ENCODE assay signal across 11 cellular contexts in genomic region chr3:135229018-135229495, GRCh38.
DNase-seq lines count a peak whose midpoint lies in the region; ATAC-seq and TF ChIP-seq lines count a peak whose summit lies in the region.
"Had no signal": no experiment of that assay in that cellular context is flagged by ENCODE, and none has a peak within 500 bp of the region (broad histone marks: within the 10 kb centered on the region; RNA-seq: fewer than 3 reads in every experiment).

No MANE protein-coding gene starts in this region.

- no peak overlapping the region for H3K4me3 ChIP-seq in gastrocnemius medialis
- H3K4me3 ChIP-seq: spleen had no signal

- no peaks in the 10 kb centered on the region for H3K27me3 ChIP-seq in gastrocnemius medialis
- H3K27me3 ChIP-seq: spleen had no signal

- H3K4me1 ChIP-seq in gastrocnemius medialis = peaks cover 16 to 21% of the 10 kb centered on the region in 2 donors

- ATAC-seq in gastrocnemius medialis (peak; percentile 93 to 95), GM21515 (IDR thresholded peaks at IDR 0.05; ENCODE audit: unreplicated experiment) (no peak), HG02970 (IDR thresholded peaks at IDR 0.05; ENCODE audit: low FRiP score, unreplicated experiment) (no peak)
- ATAC-seq: activated CD4-positive, alpha-beta T cell treated with anti-CD3 and anti-CD28 coated beads for 36 hours; activated naive CD8-positive, alpha-beta T cell treated with anti-CD3 and anti-CD28 coated beads, Interleukin-2, amount 50 U/mL, for 24 hours had no signal

- TF ChIP-seq CTCF in gastrocnemius medialis (IDR thresholded peaks at IDR 0.05 in 4 of 5, conservative IDR thresholded peaks at IDR 0.05 in 1 of 5) (peak; percentile 33 to 65 (median 54)), GM13976 (IDR thresholded peaks at IDR 0.05; ENCODE audit: borderline replicate concordance, control extremely low read depth, extremely low read depth, insufficient read depth, missing control alignments) (no peak)

- in situ Hi-C loops in gastrocnemius medialis (cut with MboI; ENCODE audit: low sequenced_read_pairs in 4 of 4) (no loop called here), GM13976 (cut with MboI; ENCODE audit: low sequenced_read_pairs, unreplicated experiment) (no loop called here)

- TF ChIP-seq POLR2A in gastrocnemius medialis (IDR thresholded peaks at IDR 0.05) = peak in 1 of 2 donors; percentile 38

- no peaks in the 10 kb centered on the region for H3K36me3 ChIP-seq in gastrocnemius medialis
- H3K36me3 ChIP-seq: spleen had no signal

- intact Hi-C loops in gastrocnemius medialis (cut with DNase I; ENCODE audit: low total_unique reads) = loop anchor here (2.0 to 10.0 kb wide), 5 partner anchors 118 to 968 kb away; partner anchors contain the start of genes EPHB1 and MSL2

- DNase-seq in HT1080 (ENCODE audit: low read depth) (peak; percentile 28), NCI-H2196 treated with DMSO at 0.1 percent for 48 hours (lab: John Stamatoyannopoulos, UW; ENCODE audit: unreplicated experiment) (peak; percentile 95), cerebellum (ENCODE audit: low spot score) (peak; percentile 80), gastrocnemius medialis (peak; percentile 83 to 93), HK-2 (ENCODE audit: unreplicated experiment) (no peak), GM13976 (ENCODE audit: low spot score) (no peak)
- DNase-seq: activated CD4-positive, alpha-beta T cell treated with anti-CD3 and anti-CD28 coated beads for 36 hours; activated naive CD8-positive, alpha-beta T cell treated with anti-CD3 and anti-CD28 coated beads, Interleukin-2, amount 50 U/mL, for 24 hours; spleen had no signal

- H3K9me3 ChIP-seq in gastrocnemius medialis = no peaks in the 10 kb centered on the region

- peak overlapping the region; percentile 77 to 83 (median 78) for H3K27ac ChIP-seq in gastrocnemius medialis

Comparison
In these comparisons a context has a peak if more than half of its experiments do, and no peak if none do; other contexts are left out.
1. DNase-seq: peak in HT1080 (single experiment), NCI-H2196 treated with DMSO at 0.1 percent for 48 hours (single experiment), cerebellum (single experiment) and gastrocnemius medialis (2 of 2); none in HK-2 (single experiment) and GM13976 (single experiment).
2. ATAC-seq: peak in gastrocnemius medialis (2 of 2); none in GM21515 (single experiment) and HG02970 (single experiment).